19 cellular contexts compared by ENCODE assay signal in the genomic region with DNA sequence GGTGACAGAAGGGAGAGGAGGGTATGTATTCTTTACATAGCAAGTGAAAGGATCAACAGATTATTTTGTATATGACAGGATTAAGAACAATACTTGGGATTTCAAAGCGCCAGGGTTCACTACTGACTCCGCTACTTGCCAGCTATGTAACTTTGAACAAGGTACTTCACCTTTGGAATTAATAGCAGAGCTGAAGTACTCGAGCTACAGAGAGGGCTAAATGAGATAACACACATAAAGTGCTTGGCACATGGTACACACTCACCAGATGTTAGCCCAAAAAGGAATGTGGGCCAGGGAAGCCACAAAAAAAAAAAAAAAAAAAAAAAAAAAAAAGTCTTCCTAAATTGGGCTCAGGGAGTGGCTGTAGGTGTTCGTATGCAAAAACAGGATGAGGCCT.
"Had no signal": no experiment of that assay in that cellular context is flagged by ENCODE, and none has a peak within 500 bp of the region (broad histone marks: within the 10 kb centered on the region; RNA-seq: fewer than 3 reads in every experiment).

No MANE protein-coding gene starts in this region.

- H3K36me3 ChIP-seq: adrenal gland, breast epithelium, SJSA1 had no signal

- H3K9me3 ChIP-seq: adrenal gland, breast epithelium, SJSA1 had no signal

- DNase-seq: activated CD4-positive, alpha-beta T cell treated with anti-CD3 and anti-CD28 coated beads for 4 hours; activated CD8-positive, alpha-beta memory T cell treated with anti-CD3 and anti-CD28 coated beads, Interleukin-2, amount 50 U/mL, for 4 hours; activated CD8-positive, alpha-beta T cell treated with anti-CD3 and anti-CD28 coated beads for 36 hours; activated naive CD4-positive, alpha-beta T cell treated with anti-CD3 and anti-CD28 coated beads, Interleukin-2, amount 50 U/mL, for 16 hours; activated naive CD8-positive, alpha-beta T cell treated with anti-CD3 and anti-CD28 coated beads, Interleukin-2, amount 10 ng/mL, durations not matched to agents 7 days and 5 days; adrenal gland; anterior cingulate cortex; caudate nucleus; Karpas-422; NCI-H1105 treated with DMSO at 0.1 percent for 48 hours; NCI-H1436 treated with DMSO at 0.1 percent for 48 hours; NCI-H187; NCI-H345; NCI-H510A; SHP77 had no signal

- H3K27ac ChIP-seq: adrenal gland, breast epithelium, SJSA1 had no signal

- H3K4me1 ChIP-seq: adrenal gland, breast epithelium, SJSA1 had no signal

- H3K4me3 ChIP-seq: adrenal gland, breast epithelium, SJSA1 had no signal

- H3K27me3 ChIP-seq: adrenal gland, breast epithelium, SJSA1 had no signal

- ATAC-seq: activated CD4-positive, CD25-positive, alpha-beta regulatory T cell treated with anti-CD3 and anti-CD28 coated beads, Interleukin-2, amount 50 U/mL, for 24 hours; activated CD8-positive, alpha-beta T cell treated with anti-CD3 and anti-CD28 coated beads for 36 hours; SK-N-SH treated with all-trans-retinoic acid at 6 μM for 48 hours had no signal
